In genomic region chr14:20743556-20743955, GRCh38 we compare ENCODE assay signal across 23 cellular contexts. TPM values are rescaled to one million over a fixed set of nuclear protein-coding genes. Genes with fewer than 3 reads are reported as not detected.
DNase-seq lines count a peak whose midpoint lies in the region; ATAC-seq, FAIRE-seq and TF ChIP-seq lines count a peak whose summit lies in the region.
"Had no signal": no experiment of that assay in that cellular context is flagged by ENCODE, and none has a peak within 500 bp of the region (broad histone marks: within the 10 kb centered on the region; RNA-seq: fewer than 3 reads in every experiment).

No MANE protein-coding gene starts in this region.

- no peaks in the 10 kb centered on the region for H3K79me1 ChIP-seq in trophoblast cell (ENCODE audit: low read length)

- intact Hi-C loops in Calu3 (cut with micrococcal nuclease; ENCODE audit: unreplicated experiment) = loop anchor here (2.0 to 10.0 kb wide), 4 partner anchors 17 to 61 kb away; partner anchors contain the start of gene RNASE1

- H3K27me3 ChIP-seq in bronchial epithelial cell (ENCODE audit: control insufficient read depth, insufficient read depth, low read length) (no peaks in the 10 kb centered on the region), trophoblast cell (ENCODE audit: insufficient read depth, low read length) (no peaks in the 10 kb centered on the region)

- no peak for FAIRE-seq in bronchial epithelial cell (lab: Jason Lieb, UNC)
- FAIRE-seq: A204.1, D721Med, G401.6, GM12892, GM18507, H54 had no signal

- no TSS peak for BruUV-seq in Calu3 (replicated peaks; lab: Mats Ljungman, UMichigan)

- H3K4me3 ChIP-seq in bronchial epithelial cell (ENCODE audit: low read depth, low read length) (no peak overlapping the region), trophoblast cell (ENCODE audit: low read depth, low read length) (no peak overlapping the region)
- H3K4me3 ChIP-seq: GM23338 had no signal

- H3K36me3 Mint-ChIP-seq in Calu3 (ENCODE audit: insufficient read depth, unreplicated experiment) = no peaks in the 10 kb centered on the region
- H3K36me3 Mint-ChIP-seq in activated CD4-positive, alpha-beta T cell treated with anti-CD3 and anti-CD28 coated beads, Interleukin-2, amount 10 ng/mL, durations not matched to agents 7 days and 5 days (ENCODE audit: low read depth) = no peaks in the 10 kb centered on the region
- H3K36me3 Mint-ChIP-seq: CD4-positive, CD25-positive, alpha-beta regulatory T cell; CD8-positive, alpha-beta memory T cell had no signal

- no peak overlapping the region for H3K14ac ChIP-seq in trophoblast cell (ENCODE audit: low read length)

- no peaks in the 10 kb centered on the region for H3K79me2 ChIP-seq in trophoblast cell (ENCODE audit: control insufficient read depth, insufficient read depth, low read length, poor library complexity)

- no peak overlapping the region for H3K27ac Mint-ChIP-seq in Calu3 (ENCODE audit: unreplicated experiment)
- no peak overlapping the region for H3K27ac Mint-ChIP-seq in activated CD4-positive, alpha-beta T cell treated with anti-CD3 and anti-CD28 coated beads, Interleukin-2, amount 10 ng/mL, durations not matched to agents 7 days and 5 days
- H3K27ac Mint-ChIP-seq: CD4-positive, CD25-positive, alpha-beta regulatory T cell; CD8-positive, alpha-beta memory T cell; GM23338; HFFc6 had no signal

- peaks cover 33% of the 10 kb centered on the region for H3K4me1 Mint-ChIP-seq in Calu3 (ENCODE audit: low read depth, unreplicated experiment)
- H3K4me1 Mint-ChIP-seq in activated CD4-positive, alpha-beta T cell treated with anti-CD3 and anti-CD28 coated beads, Interleukin-2, amount 10 ng/mL, durations not matched to agents 7 days and 5 days = no peaks in the 10 kb centered on the region
- H3K4me1 Mint-ChIP-seq: CD4-positive, CD25-positive, alpha-beta regulatory T cell; CD8-positive, alpha-beta memory T cell; GM23338 had no signal

- H3K27ac ChIP-seq in trophoblast cell (ENCODE audit: low read depth, low read length) = no peak overlapping the region

- no peak overlapping the region for H3K4me3 Mint-ChIP-seq in Calu3 (ENCODE audit: low read depth, unreplicated experiment)
- H3K4me3 Mint-ChIP-seq in activated CD4-positive, alpha-beta T cell treated with anti-CD3 and anti-CD28 coated beads, Interleukin-2, amount 10 ng/mL, durations not matched to agents 7 days and 5 days = no peak overlapping the region
- H3K4me3 Mint-ChIP-seq: CD4-positive, CD25-positive, alpha-beta regulatory T cell; CD8-positive, alpha-beta memory T cell; GM23338; HFFc6 had no signal

- ATAC-seq in HG03432 (IDR thresholded peaks at IDR 0.05; ENCODE audit: unreplicated experiment) (no peak), GM21717 (IDR thresholded peaks at IDR 0.05; ENCODE audit: unreplicated experiment) (no peak)
- ATAC-seq: GM23338, HCT116 had no signal

- peaks cover 0 to 2% of the 10 kb centered on the region in 2 experiments for H3K4me1 ChIP-seq in trophoblast cell (ENCODE audit: control insufficient read depth in 1 of 2, insufficient read depth in 2 of 2, low read length in 2 of 2)
- H3K4me1 ChIP-seq: BE2C had no signal

- H4K8ac ChIP-seq in trophoblast cell (ENCODE audit: low read depth, low read length) = no peak overlapping the region

- H3K4ac ChIP-seq in trophoblast cell (ENCODE audit: low read depth, low read length) = no peak overlapping the region

- no peak overlapping the region for H2BK5ac ChIP-seq in trophoblast cell (ENCODE audit: low read depth, low read length, poor library complexity)

- no peak overlapping the region for H4K91ac ChIP-seq in trophoblast cell (ENCODE audit: low read depth, low read length)

- no peaks in the 10 kb centered on the region for H3K9me3 Mint-ChIP-seq in Calu3 (ENCODE audit: low read depth, unreplicated experiment)
- no peaks in the 10 kb centered on the region for H3K9me3 Mint-ChIP-seq in activated CD4-positive, alpha-beta T cell treated with anti-CD3 and anti-CD28 coated beads, Interleukin-2, amount 10 ng/mL, durations not matched to agents 7 days and 5 days
- H3K9me3 Mint-ChIP-seq: CD8-positive, alpha-beta memory T cell; GM23338; HFFc6 had no signal

- TF ChIP-seq CTCF in Calu3 (IDR thresholded peaks at IDR 0.05; ENCODE audit: unreplicated experiment) (no peak), bronchial epithelial cell (IDR thresholded peaks at IDR 0.05; ENCODE audit: insufficient read depth, low read length, severe bottlenecking) (no peak)

- CTCF ChIA-PET in Calu3 (lab: Charles Lee) = interaction anchor here (1.1 kb wide), 1 partner anchor 24 kb away, joined by 3 read pairs; no protein-coding TSS in a partner anchor
- CTCF ChIA-PET in activated CD4-positive, alpha-beta T cell treated with anti-CD3 and anti-CD28 coated beads, Interleukin-2, amount 10 ng/mL, durations not matched to agents 7 days and 5 days (lab: Charles Lee) = no interaction called here

- H4K12ac ChIP-seq in trophoblast cell (ENCODE audit: low read depth, low read length) = no peak overlapping the region

- H3K27me3 Mint-ChIP-seq in Calu3 (ENCODE audit: unreplicated experiment) = no peaks in the 10 kb centered on the region
- peaks cover 1% of the 10 kb centered on the region for H3K27me3 Mint-ChIP-seq in activated CD4-positive, alpha-beta T cell treated with anti-CD3 and anti-CD28 coated beads, Interleukin-2, amount 10 ng/mL, durations not matched to agents 7 days and 5 days

- no peak overlapping the region for H3K23ac ChIP-seq in trophoblast cell (ENCODE audit: low read length)

- no peaks in the 10 kb centered on the region for H3K36me3 ChIP-seq in bronchial epithelial cell (ENCODE audit: control insufficient read depth, insufficient read depth, low read length)
- no peaks in the 10 kb centered on the region for H3K36me3 ChIP-seq in trophoblast cell (ENCODE audit: control insufficient read depth in 1 of 2, insufficient read depth in 2 of 2, low read length in 2 of 2)
- H3K36me3 ChIP-seq: BE2C had no signal

- POLR2A ChIA-PET in activated CD4-positive, alpha-beta T cell treated with anti-CD3 and anti-CD28 coated beads, Interleukin-2, amount 10 ng/mL, durations not matched to agents 7 days and 5 days (lab: Charles Lee) = no interaction called here

- H2AFZ ChIP-seq in trophoblast cell (ENCODE audit: insufficient read depth, low read length, poor library complexity) = no peak overlapping the region
- H2AFZ ChIP-seq: GM23338 had no signal

- DNase-seq in Calu3 (peak; percentile 45), HT-29 (ENCODE audit: low spot score) (peak; percentile 16), bronchial epithelial cell (ENCODE audit: low read depth) (peak; percentile 33), trophoblast cell (peak; percentile 36 to 88), NCI-H345 treated with DMSO at 0.1 percent for 48 hours (lab: John Stamatoyannopoulos, UW; ENCODE audit: unreplicated experiment) (no peak)
- no peak for DNase-seq in activated CD4-positive, alpha-beta T cell treated with anti-CD3 and anti-CD28 coated beads, Interleukin-2, amount 10 ng/mL, durations not matched to agents 7 days and 5 days
- DNase-seq: ACHN; BE2C; C1 segment of cervical spinal cord; CD4-positive, CD25-positive, alpha-beta regulatory T cell; CD8-positive, alpha-beta memory T cell; COR-L47; HFFc6 had no signal

- H3K9ac ChIP-seq in trophoblast cell (ENCODE audit: low read length) = no peak overlapping the region

- H2BK120ac ChIP-seq in trophoblast cell (ENCODE audit: insufficient read depth, low read length, poor library complexity) = no peak overlapping the region

- H2BK12ac ChIP-seq in trophoblast cell (ENCODE audit: low read length) = no peak overlapping the region

- no peak overlapping the region for H3K4me2 ChIP-seq in trophoblast cell (ENCODE audit: low read length)
- H3K4me2 ChIP-seq: GM23338 had no signal

- H3K9me3 ChIP-seq in trophoblast cell (ENCODE audit: insufficient read depth, low read depth, low read length) = no peaks in the 10 kb centered on the region
- H3K9me3 ChIP-seq: BE2C had no signal

- WGBS in trophoblast cell (ENCODE audit: extremely low coverage, insufficient coverage, insufficient read length) = no CpG with 5 or more reads among the region's 2 CpGs

- H2AK5ac ChIP-seq in trophoblast cell (ENCODE audit: low read length) = no peak overlapping the region

- no peak overlapping the region for H3K18ac ChIP-seq in trophoblast cell (ENCODE audit: low read length)

RNA-seq across cellular contexts. Expression of gene EDDM3A, which starts 2.1 kb away (rescaled TPM):
- total RNA-seq in Calu3 (2022) (not detected in 2 replicates), bronchial epithelial cell (not detected in 2 replicates)
- total RNA-seq in HT-29 (2014; rRNA removed; shearing (Covaris generic)) = not detected in 2 replicates
- polyA plus RNA-seq in trophoblast cell (2013) = 0.11 TPM in 2 replicates
- not detected for total RNA-seq in activated CD4-positive, alpha-beta T cell treated with anti-CD3 and anti-CD28 coated beads, Interleukin-2, amount 10 ng/mL, durations not matched to agents 7 days and 5 days
- total RNA-seq: CD4-positive, CD25-positive, alpha-beta regulatory T cell; CD8-positive, alpha-beta memory T cell; GM23338; HFFc6 had no signal
- polyA plus RNA-seq: CD4-positive, CD25-positive, alpha-beta regulatory T cell; CD8-positive, alpha-beta memory T cell; GM23338 had no signal

RNA-seq across cellular contexts. Expression of gene EDDM3B, which starts 24.6 kb away (rescaled TPM):
- total RNA-seq in Calu3 (2022) (not detected in 2 replicates), bronchial epithelial cell (not detected in 2 replicates)
- total RNA-seq in HT-29 (2014; rRNA removed; shearing (Covaris generic)) = not detected in 2 replicates
- 0.46 and 0.48 TPM in 2 replicates for polyA plus RNA-seq in trophoblast cell (2013)
- total RNA-seq in activated CD4-positive, alpha-beta T cell treated with anti-CD3 and anti-CD28 coated beads, Interleukin-2, amount 10 ng/mL, durations not matched to agents 7 days and 5 days = not detected
- total RNA-seq: CD4-positive, CD25-positive, alpha-beta regulatory T cell; CD8-positive, alpha-beta memory T cell; GM23338; HFFc6 had no signal
- polyA plus RNA-seq: CD4-positive, CD25-positive, alpha-beta regulatory T cell; CD8-positive, alpha-beta memory T cell; GM23338 had no signal

RNA-seq across cellular contexts. Expression of gene RNASE6, which starts 37.5 kb away (rescaled TPM):
- not detected in 2 replicates for total RNA-seq in Calu3 (2022)
- not detected in 2 replicates for total RNA-seq in HT-29 (2014; rRNA removed; shearing (Covaris generic))
- not detected in 2 replicates for total RNA-seq in bronchial epithelial cell
- polyA plus RNA-seq in trophoblast cell (2013) = 1.1 TPM in 2 replicates
- 1 to 10 TPM; 2.4 TPM for total RNA-seq in activated CD4-positive, alpha-beta T cell treated with anti-CD3 and anti-CD28 coated beads, Interleukin-2, amount 10 ng/mL, durations not matched to agents 7 days and 5 days
- total RNA-seq: HFFc6 had no signal
- polyA plus RNA-seq: GM23338 had no signal

RNA-seq across cellular contexts. Expression of gene ANG, which starts 55.0 kb away (rescaled TPM):
- total RNA-seq in Calu3 (2022) = 4.0 and 4.4 TPM in 2 replicates
- 0.57 and 4.0 TPM in 2 replicates for total RNA-seq in HT-29 (2014; rRNA removed; shearing (Covaris generic))
- 2.4 and 2.9 TPM in 2 replicates for total RNA-seq in bronchial epithelial cell
- 2.5 and 3.4 TPM in 2 replicates for polyA plus RNA-seq in trophoblast cell (2013)
- 1 to 10 TPM in 1 of 2 experiments, under 1 TPM in 1; 0.89 to 1.6 TPM for total RNA-seq in activated CD4-positive, alpha-beta T cell treated with anti-CD3 and anti-CD28 coated beads, Interleukin-2, amount 10 ng/mL, durations not matched to agents 7 days and 5 days

RNA-seq across cellular contexts. Expression of gene RNASE1, which starts 59.1 kb away (rescaled TPM):
- total RNA-seq in Calu3 (2022) = 40.2 and 45.8 TPM in 2 replicates
- total RNA-seq in HT-29 (2014; rRNA removed; shearing (Covaris generic)) = 0.37 and 7.7 TPM in 2 replicates
- total RNA-seq in bronchial epithelial cell = not detected in 2 replicates
- 0.81 and 1.2 TPM in 2 replicates for polyA plus RNA-seq in trophoblast cell (2013)
- total RNA-seq in activated CD4-positive, alpha-beta T cell treated with anti-CD3 and anti-CD28 coated beads, Interleukin-2, amount 10 ng/mL, durations not matched to agents 7 days and 5 days = not detected
- total RNA-seq: CD4-positive, CD25-positive, alpha-beta regulatory T cell; HFFc6 had no signal
- polyA plus RNA-seq: CD4-positive, CD25-positive, alpha-beta regulatory T cell; CD8-positive, alpha-beta memory T cell had no signal

Comparison
In these comparisons a context has a peak if more than half of its experiments do, and no peak if none do; other contexts are left out.
1. DNase-seq: peak in Calu3 (single experiment), HT-29 (single experiment), bronchial epithelial cell (single experiment) and trophoblast cell (2 of 2); none in activated CD4-positive, alpha-beta T cell treated with anti-CD3 and anti-CD28 coated beads, Interleukin-2, amount 10 ng/mL, durations not matched to agents 7 days and 5 days (single experiment) and NCI-H345 treated with DMSO at 0.1 percent for 48 hours (single experiment).